1 cellular context compared by ENCODE assay signal in genomic region chr18:56302161-56302560, GRCh38.
TF ChIP-seq lines count a peak whose summit lies in the region.

No MANE protein-coding gene starts in this region.

TF ChIP-seq in GM23338, 12 proteins besides CTCF, POLR2A, EP300 and RAD21 (continued from another document):
- TF ChIP-seq ZNF462 (CRISPR knock-in tag; IDR thresholded peaks at IDR 0.05) (no peak), EZH2phosphoT487 (IDR thresholded peaks at IDR 0.05; ENCODE audit: unreplicated experiment) (no peak), JUNB (IDR thresholded peaks at IDR 0.05; ENCODE audit: unreplicated experiment) (no peak), ZNF331 (CRISPR knock-in tag; IDR thresholded peaks at IDR 0.05; ENCODE audit: low read depth) (no peak), NANOG (IDR thresholded peaks at IDR 0.05; ENCODE audit: borderline replicate concordance) (no peak)
